8 cellular contexts compared by ENCODE assay signal in the genomic region with DNA sequence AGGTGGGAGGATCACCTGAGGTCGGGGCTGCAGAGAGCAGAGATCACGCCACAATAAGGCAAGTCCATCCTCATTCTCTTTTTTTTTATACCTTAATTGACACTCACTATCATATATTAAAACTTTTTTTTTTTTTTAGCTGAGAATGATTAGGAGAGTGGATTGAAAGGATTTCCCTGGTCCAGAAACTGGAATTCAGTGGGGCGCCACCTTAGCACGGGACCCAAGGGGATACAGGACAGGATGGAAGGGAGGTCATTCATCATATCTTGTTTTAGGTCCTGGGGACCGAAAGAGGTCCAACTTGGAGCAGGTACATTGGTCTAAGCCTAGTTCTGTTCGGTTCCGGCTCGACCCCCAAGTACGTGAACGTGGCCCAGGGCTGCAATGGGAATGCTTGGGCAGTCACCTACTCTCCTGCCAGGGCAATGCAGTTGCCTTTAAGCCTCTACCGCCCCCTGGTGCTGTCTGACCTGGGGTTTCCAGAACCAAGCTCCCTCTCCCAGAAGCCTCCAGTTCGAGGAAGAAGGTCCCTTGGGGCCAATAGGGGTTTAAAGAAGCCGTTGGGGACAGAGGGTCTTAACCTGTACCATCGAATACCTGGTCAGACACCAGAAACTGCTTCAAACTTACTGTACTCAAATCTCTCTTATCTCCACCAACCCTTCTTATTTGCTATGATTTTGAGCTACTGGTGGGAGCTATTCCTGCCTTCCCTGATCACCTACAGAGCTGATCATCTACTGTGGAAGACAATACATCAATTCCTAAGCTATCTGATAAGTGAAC. TPM values are rescaled to one million over a fixed set of nuclear protein-coding genes. Genes with fewer than 3 reads are reported as not detected.
DNase-seq lines count a peak whose midpoint lies in the region; ATAC-seq and TF ChIP-seq lines count a peak whose summit lies in the region.

No MANE protein-coding gene starts in this region.

- peaks cover 6% of the 10 kb centered on the region for H3K9me3 Mint-ChIP-seq in activated CD8-positive, alpha-beta T cell treated with anti-CD3 and anti-CD28 coated beads for 36 hours

- H4K20me1 ChIP-seq in osteoblast (ENCODE audit: insufficient read depth, low read length): no peaks in the 10 kb centered on the region

- CTCF ChIA-PET in activated CD8-positive, alpha-beta T cell treated with anti-CD3 and anti-CD28 coated beads for 36 hours (lab: Charles Lee): interaction anchor here (0.5 to 2.6 kb wide), 29 partner anchors 9 to 681 kb away, joined by 3 to 18 read pairs (median 5); partner anchors contain the start of gene FAM171A2

- H2AFZ ChIP-seq in osteoblast (ENCODE audit: low read length): peak overlapping the region; percentile 69

- no peaks in the 10 kb centered on the region for H3K79me2 ChIP-seq in osteoblast (ENCODE audit: insufficient read depth, low read length)

- H3K27me3 Mint-ChIP-seq in activated CD8-positive, alpha-beta T cell treated with anti-CD3 and anti-CD28 coated beads for 36 hours: peaks cover 9% of the 10 kb centered on the region

- H3K4me3 ChIP-seq in osteoblast (ENCODE audit: insufficient read depth, low read length) (no peak overlapping the region), vagina (no peak overlapping the region)

- H3K4me1 ChIP-seq in osteoblast (ENCODE audit: insufficient read depth, low read length) (peaks cover 5% of the 10 kb centered on the region), vagina (no peaks in the 10 kb centered on the region)

- peak; percentile 89 for ATAC-seq in activated CD8-positive, alpha-beta T cell treated with anti-CD3 and anti-CD28 coated beads for 36 hours
- ATAC-seq in esophagus mucosa (peak; percentile 79), GM19023 (IDR thresholded peaks at IDR 0.05; ENCODE audit: unreplicated experiment) (no peak)

- peak overlapping the region; percentile 54 for H3K4me2 ChIP-seq in osteoblast (ENCODE audit: insufficient read depth, low read length)

- TF ChIP-seq CTCF in activated CD8-positive, alpha-beta T cell treated with anti-CD3 and anti-CD28 coated beads for 36 hours (IDR thresholded peaks at IDR 0.05): peak; percentile 50
- TF ChIP-seq CTCF in osteoblast (IDR thresholded peaks at IDR 0.05; ENCODE audit: extremely low read depth, low read depth, low read length): peak; percentile 92
- TF ChIP-seq CTCF in vagina (IDR thresholded peaks at IDR 0.05): peak in 1 of 3 experiments; percentile 24

- H3K36me3 ChIP-seq in osteoblast (ENCODE audit: insufficient read depth, low read length) (no peaks in the 10 kb centered on the region), vagina (no peaks in the 10 kb centered on the region)

- intact Hi-C loops in activated CD8-positive, alpha-beta T cell treated with anti-CD3 and anti-CD28 coated beads for 36 hours (cut with micrococcal nuclease): no loop called here
- intact Hi-C loops in vagina (cut with DNase I): no loop called here

- TF ChIP-seq POLR2A in vagina (IDR thresholded peaks at IDR 0.05): no peak

- H3K9me3 ChIP-seq in osteoblast (ENCODE audit: low read depth, low read length) (no peaks in the 10 kb centered on the region), vagina (no peaks in the 10 kb centered on the region)

- H3K27ac ChIP-seq in osteoblast (ENCODE audit: low read depth, low read length) (no peak overlapping the region), vagina (no peak overlapping the region)

- POLR2A ChIA-PET in activated CD8-positive, alpha-beta T cell treated with anti-CD3 and anti-CD28 coated beads for 36 hours (lab: Charles Lee): interaction anchor here (0.8 to 1.4 kb wide), 2 partner anchors 131 to 170 kb away, joined by 3 to 5 read pairs; no protein-coding TSS in a partner anchor

- H3K27me3 ChIP-seq in osteoblast (ENCODE audit: insufficient read depth, low read length) (no peaks in the 10 kb centered on the region), vagina (no peaks in the 10 kb centered on the region)

- DNase-seq in NCI-H1436 (lab: John Stamatoyannopoulos, UW): peak; percentile 65
- no peak for DNase-seq in NCI-H1436 treated with DMSO at 0.1 percent for 48 hours (lab: John Stamatoyannopoulos, UW)
- DNase-seq in NCI-H460 (ENCODE audit: extremely low read depth, low read depth): peak; percentile 75
- peak; percentile 87 for DNase-seq in activated CD8-positive, alpha-beta T cell treated with anti-CD3 and anti-CD28 coated beads for 36 hours
- DNase-seq in osteoblast (ENCODE audit: insufficient read length, low spot score, missing footprints): peak; percentile 97
- no peak for DNase-seq in vagina (ENCODE audit: extremely low spot score in 2 of 2)

- no peaks in the 10 kb centered on the region for H3K4me1 Mint-ChIP-seq in activated CD8-positive, alpha-beta T cell treated with anti-CD3 and anti-CD28 coated beads for 36 hours (ENCODE audit: low read depth)

- no peak overlapping the region for H3K27ac Mint-ChIP-seq in activated CD8-positive, alpha-beta T cell treated with anti-CD3 and anti-CD28 coated beads for 36 hours

- H3K4me3 Mint-ChIP-seq in activated CD8-positive, alpha-beta T cell treated with anti-CD3 and anti-CD28 coated beads for 36 hours: no peak overlapping the region

- no peaks in the 10 kb centered on the region for H3K36me3 Mint-ChIP-seq in activated CD8-positive, alpha-beta T cell treated with anti-CD3 and anti-CD28 coated beads for 36 hours (ENCODE audit: low read depth)

RNA-seq across cellular contexts. Expression of gene GPATCH8, which starts 19.9 kb away (rescaled TPM):
- total RNA-seq in NCI-H460 (2014; rRNA removed; shearing (Covaris generic)): 17.8 and 20.0 TPM in 2 replicates
- polyA plus RNA-seq in NCI-H460 (2014; cell fraction: nucleus; rRNA removed): 8.6 and 14.4 TPM in 2 replicates
- total RNA-seq in activated CD8-positive, alpha-beta T cell treated with anti-CD3 and anti-CD28 coated beads for 36 hours: 10 to 100 TPM; 34.0 to 36.8 TPM
- total RNA-seq in esophagus mucosa (24.7 TPM), osteoblast (30.6 and 33.3 TPM in 2 replicates), vagina (39.0 TPM)

RNA-seq across cellular contexts. Expression of gene FZD2, which starts 34.2 kb away (rescaled TPM):
- total RNA-seq in NCI-H460 (2014; rRNA removed; shearing (Covaris generic)): 1.7 and 2.0 TPM in 2 replicates
- 2.0 and 6.1 TPM in 2 replicates for polyA plus RNA-seq in NCI-H460 (2014; cell fraction: nucleus; rRNA removed)
- under 1 TPM; 0.16 to 0.22 TPM for total RNA-seq in activated CD8-positive, alpha-beta T cell treated with anti-CD3 and anti-CD28 coated beads for 36 hours
- 0.60 TPM for total RNA-seq in esophagus mucosa
- 15.9 and 23.9 TPM in 2 replicates for total RNA-seq in osteoblast
- 7.6 TPM for total RNA-seq in vagina

Comparison
In these comparisons a context has a peak if more than half of its experiments do, and no peak if none do; other contexts are left out.
1. DNase-seq: peak in NCI-H1436 (single experiment), NCI-H460 (single experiment), activated CD8-positive, alpha-beta T cell treated with anti-CD3 and anti-CD28 coated beads for 36 hours (single experiment) and osteoblast (single experiment); none in NCI-H1436 treated with DMSO at 0.1 percent for 48 hours (single experiment) and vagina (0 of 2).